21 cellular contexts compared by ENCODE assay signal in the genomic region with DNA sequence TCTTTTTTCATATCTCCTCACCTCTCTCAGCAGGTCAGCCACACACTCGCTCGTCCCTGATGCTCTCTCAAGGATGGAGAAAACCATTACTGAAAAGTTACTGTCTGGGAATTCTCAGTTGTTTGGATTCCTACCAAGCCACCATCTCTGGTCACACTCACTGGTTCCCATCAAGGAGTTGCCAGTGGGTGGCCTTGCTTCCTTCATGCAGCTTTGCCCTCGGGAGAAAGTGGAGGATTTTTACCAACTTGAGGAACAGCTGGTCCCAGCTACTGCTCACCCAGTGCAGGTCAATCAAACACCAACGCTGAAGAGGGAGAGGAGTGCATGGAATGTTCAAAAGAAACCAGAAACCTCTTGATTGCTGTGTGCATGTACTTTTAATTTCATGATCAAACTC. TPM values are rescaled to one million over a fixed set of nuclear protein-coding genes. Genes with fewer than 3 reads are reported as not detected.
"Had no signal": no experiment of that assay in that cellular context is flagged by ENCODE, and none has a peak within 500 bp of the region (broad histone marks: within the 10 kb centered on the region; RNA-seq: fewer than 3 reads in every experiment).

No MANE protein-coding gene starts in this region.

- DNase-seq: effector memory CD8-positive, alpha-beta T cell; esophagus squamous epithelium; foreskin fibroblast; immature natural killer cell; mammary epithelial cell; mucosa of descending colon; sigmoid colon; small intestine; stimulated activated CD4-positive, alpha-beta T cell treated with anti-CD3 and anti-CD28 coated beads, Interleukin-12 subunit alpha, Interleukin-12 subunit beta, amount 100 ng/mL, for 4 hours; stimulated activated naive CD4-positive, alpha-beta T cell; stomach; substantia nigra; trophoblast cell had no signal

- H3K36me3 Mint-ChIP-seq: immature natural killer cell had no signal

- H3K27ac Mint-ChIP-seq: effector memory CD8-positive, alpha-beta T cell had no signal

- H3K9me3 Mint-ChIP-seq: central memory CD8-positive, alpha-beta T cell; effector memory CD8-positive, alpha-beta T cell had no signal

- H3K36me3 ChIP-seq: esophagus squamous epithelium, gastroesophageal sphincter, neutrophil, right atrium auricular region, sigmoid colon, stomach, thoracic aorta had no signal

- H3K4me1 Mint-ChIP-seq: central memory CD8-positive, alpha-beta T cell; immature natural killer cell had no signal

- H3K27me3 Mint-ChIP-seq: central memory CD8-positive, alpha-beta T cell had no signal

- H3K9me3 ChIP-seq: esophagus squamous epithelium, gastroesophageal sphincter, mucosa of descending colon, neutrophil, right atrium auricular region, sigmoid colon, stomach, thoracic aorta had no signal

- H3K27me3 ChIP-seq: esophagus squamous epithelium, gastroesophageal sphincter, right atrium auricular region, sigmoid colon had no signal

- H3K4me3 Mint-ChIP-seq: central memory CD8-positive, alpha-beta T cell; effector memory CD8-positive, alpha-beta T cell; immature natural killer cell had no signal

- ATAC-seq: effector memory CD8-positive, alpha-beta T cell; gastroesophageal sphincter; left lobe of liver; mucosa of descending colon had no signal

- H3K27ac ChIP-seq: esophagus squamous epithelium, gastroesophageal sphincter, neutrophil, right atrium auricular region, sigmoid colon, stomach, thoracic aorta had no signal

- H3K4me3 ChIP-seq: esophagus squamous epithelium, gastroesophageal sphincter, mucosa of descending colon, right atrium auricular region, sigmoid colon, stomach, thoracic aorta had no signal

RNA-seq across cellular contexts. Expression of gene MEOX1, which starts 25.3 kb away (rescaled TPM):
- total RNA-seq: epithelial cell of proximal tubule, left lobe of liver, mammary epithelial cell, pulmonary artery endothelial cell had no signal
- polyA plus RNA-seq: immature natural killer cell, mammary epithelial cell had no signal
